ENCODE assay signal across 8 cellular contexts in genomic region chr5:160119142-160119904, GRCh38. TPM values are rescaled to one million over a fixed set of nuclear protein-coding genes. Genes with fewer than 3 reads are reported as not detected.
DNase-seq lines count a peak whose midpoint lies in the region; ATAC-seq, FAIRE-seq and TF ChIP-seq lines count a peak whose summit lies in the region.

Gene PWWP2A (minus strand): TSS chr5:160119450. CDS start chr5:160119388, 62 bp downstream.

- H3K36me3 ChIP-seq in OCI-LY3 (replicated peaks; ENCODE audit: low read depth, low read length) (no peaks in the 10 kb centered on the region), mesodermal cell (ENCODE audit: control insufficient read depth, insufficient read depth, low read length) (peaks cover 31% of the 10 kb centered on the region)

- DNase-seq in DMS 273 (lab: John Stamatoyannopoulos, UW; ENCODE audit: unreplicated experiment) (peak; percentile 100), HuH-7 (ENCODE audit: low spot score) (peak; percentile 99)
- DNase-seq in activated CD8-positive, alpha-beta memory T cell treated with anti-CD3 and anti-CD28 coated beads, Interleukin-2, amount 50 U/mL, for 48 hours = peak; percentile 95
- peak; percentile 90 to 98 for DNase-seq in stimulated activated CD8-positive, alpha-beta memory T cell treated with anti-CD3 and anti-CD28 coated beads, Interleukin-15, amount 100 ng/mL, for 4 hours (ENCODE audit: low read depth in 2 of 2)

- no peaks in the 10 kb centered on the region for H3K9me3 ChIP-seq in OCI-LY3 (ENCODE audit: insufficient read depth, low read length)
- no peaks in the 10 kb centered on the region for H3K9me3 ChIP-seq in mesodermal cell (ENCODE audit: control insufficient read depth, low read length)

- ATAC-seq in GM21515 (IDR thresholded peaks at IDR 0.05; ENCODE audit: unreplicated experiment) = peak; percentile 95

- FAIRE-seq in endometrium (lab: Jason Lieb, UNC) = peak; percentile 100

- H3K4me1 ChIP-seq in OCI-LY3 (ENCODE audit: low read length) (peaks cover 13% of the 10 kb centered on the region), mesodermal cell (ENCODE audit: control insufficient read depth, insufficient read depth, low read length, poor library complexity, severe bottlenecking) (no peaks in the 10 kb centered on the region)

- H3K4me2 ChIP-seq in OCI-LY3 (ENCODE audit: low read length) = peak within 1 kb of the TSS; percentile 78

- peak within 1 kb of the TSS; percentile 87 for H3K9ac ChIP-seq in OCI-LY3 (ENCODE audit: low read length)

- H3K27ac ChIP-seq in OCI-LY3 (ENCODE audit: low read length) (peak within 1 kb of the TSS; percentile 65), mesodermal cell (ENCODE audit: low read depth, low read length, severe bottlenecking) (peak within 1 kb of the TSS; percentile 84)

- peak within 1 kb of the TSS; percentile 83 for H2AFZ ChIP-seq in OCI-LY3 (ENCODE audit: low read depth, low read length)

- H3K27me3 ChIP-seq in OCI-LY3 (ENCODE audit: low read depth, low read length) = 0 out of 2 replicates have a peak, but pooled peaks cover 4% of the 10 kb centered on the region

- TF ChIP-seq CTCF in OCI-LY3 (IDR thresholded peaks at IDR 0.05; ENCODE audit: low read depth, low read length) = no peak

- H3K79me2 ChIP-seq in OCI-LY3 (ENCODE audit: low read length) = peaks cover 15% of the 10 kb centered on the region

- peak within 1 kb of the TSS; percentile 89 for H3K4me3 ChIP-seq in OCI-LY3 (ENCODE audit: low read length)
- H3K4me3 ChIP-seq in mesodermal cell (ENCODE audit: extremely low read depth, insufficient read depth, low read length, poor library complexity, severe bottlenecking) = peak within 1 kb of the TSS; percentile 94

- H4K20me1 ChIP-seq in OCI-LY3 (ENCODE audit: insufficient read depth, low read length) = peaks cover 7% of the 10 kb centered on the region; the same call in 1 of the 2 replicates

- 0 to 1% methylated on average over 50 to 53 of the region's 55 CpGs for WGBS in mesodermal cell (ENCODE audit: insufficient coverage in 2 of 2), 2 experiments

RNA-seq across cellular contexts. Expression of gene PWWP2A, which starts in this region (rescaled TPM):
- 18.2 TPM for polyA plus RNA-seq in mesodermal cell (2013, experiment 1 of 2)
- polyA plus RNA-seq in mesodermal cell (2013, experiment 2 of 2) = 20.5 TPM

Comparison
In these comparisons a context has a peak if more than half of its experiments do, and no peak if none do; other contexts are left out.
1. Peak in every context shown above with its lines: DNase-seq, ATAC-seq, H3K4me3 ChIP-seq and H3K27ac ChIP-seq.